In the genomic region with DNA sequence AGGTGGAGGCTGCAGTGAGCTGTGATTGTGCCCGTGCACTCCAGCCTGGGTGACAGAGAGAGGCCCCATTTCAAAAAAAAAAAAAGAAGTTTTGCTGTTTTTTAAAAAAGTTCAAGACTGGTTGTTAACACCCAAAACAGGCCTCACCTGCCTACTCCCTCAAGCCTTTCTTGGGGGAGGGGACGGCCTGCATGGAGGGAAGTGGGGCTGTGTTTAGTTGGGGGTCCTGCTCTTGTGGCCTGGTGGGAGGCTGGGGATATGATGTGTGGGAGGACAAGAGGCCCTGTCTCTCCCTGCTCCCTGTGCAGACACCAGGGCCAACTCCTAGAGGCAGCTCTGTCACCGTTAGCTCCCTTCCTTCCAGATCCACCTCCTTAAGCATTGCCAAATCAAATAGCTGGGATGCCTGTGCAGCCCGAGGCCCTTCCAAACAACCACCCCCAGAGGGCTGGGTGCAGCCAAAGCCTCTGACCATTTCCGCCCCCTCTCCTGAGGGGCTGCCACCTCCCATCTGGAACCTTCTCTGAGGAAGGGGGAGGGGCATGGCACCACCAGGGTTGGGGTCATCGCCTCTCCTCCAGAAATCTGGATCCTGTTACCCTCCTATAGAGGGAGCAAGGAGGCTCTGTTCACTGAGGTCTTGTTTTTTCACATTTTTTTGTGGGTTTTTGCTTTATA, we compare ENCODE assay signal across 8 cellular contexts. TPM values are rescaled to one million over a fixed set of nuclear protein-coding genes. Genes with fewer than 3 reads are reported as not detected.
A peak's percentile ranks its signal among the peaks of the same experiment; 100 is the strongest.
DNase-seq lines count a peak whose midpoint lies in the region; ATAC-seq and TF ChIP-seq lines count a peak whose summit lies in the region.
"Had no signal": no experiment of that assay in that cellular context is flagged by ENCODE, and none has a peak within 500 bp of the region (broad histone marks: within the 10 kb centered on the region; RNA-seq: fewer than 3 reads in every experiment).

No MANE protein-coding gene starts in this region.

- H3K4me1 Mint-ChIP-seq in mesothelial cell of epicardium (peaks cover 43% of the 10 kb centered on the region), natural killer cell (peaks cover 0 to 5% of the 10 kb centered on the region in 2 donors)
- peaks cover 11% of the 10 kb centered on the region for H3K4me1 Mint-ChIP-seq in activated naive CD4-positive, alpha-beta T cell treated with anti-CD3 and anti-CD28 coated beads, Interleukin-2, amount 10 ng/mL, durations not matched to agents 7 days and 5 days

- H3K4me1 ChIP-seq in PC-3 (ENCODE audit: insufficient read depth, low read length) (peaks cover 41% of the 10 kb centered on the region), esophagus (ENCODE audit: control insufficient read depth in 2 of 2, insufficient read depth in 2 of 2, low read length in 1 of 2) (peaks cover 9 to 22% of the 10 kb centered on the region in 2 donors), aorta (ENCODE audit: control insufficient read depth in 1 of 2, insufficient read depth in 2 of 2, low read length in 2 of 2) (peaks cover 2 to 5% of the 10 kb centered on the region in 2 donors)

- TF ChIP-seq CTCF in PC-3 (conservative IDR thresholded peaks at IDR 0.05; ENCODE audit: low read depth, low read length) (peak; percentile 15; the same call in 1 of the 2 replicates), mesothelial cell of epicardium (IDR thresholded peaks at IDR 0.05; ENCODE audit: unreplicated experiment) (no peak), natural killer cell (IDR thresholded peaks at IDR 0.05) (no peak)

- H3K9me3 Mint-ChIP-seq in mesothelial cell of epicardium (no peaks in the 10 kb centered on the region), natural killer cell (no peaks in the 10 kb centered on the region)
- no peaks in the 10 kb centered on the region for H3K9me3 Mint-ChIP-seq in activated naive CD4-positive, alpha-beta T cell treated with anti-CD3 and anti-CD28 coated beads, Interleukin-2, amount 10 ng/mL, durations not matched to agents 7 days and 5 days

- H3K4me3 Mint-ChIP-seq in mesothelial cell of epicardium = no peak overlapping the region
- H3K4me3 Mint-ChIP-seq in activated naive CD4-positive, alpha-beta T cell treated with anti-CD3 and anti-CD28 coated beads, Interleukin-2, amount 10 ng/mL, durations not matched to agents 7 days and 5 days = no peak overlapping the region
- H3K4me3 Mint-ChIP-seq in natural killer cell = no peak overlapping the region

- DNase-seq in PC-3 (peak; percentile 20), mesothelial cell of epicardium (ENCODE audit: low spot score in 2 of 2, unreplicated experiment in 2 of 2) (peak in 1 of 2 experiments; percentile 49), aorta (peak; percentile 77 to 81), NCI-H2029 treated with DMSO at 0.1 percent for 48 hours (lab: John Stamatoyannopoulos, UW) (no peak), natural killer cell (no peak)
- DNase-seq in activated naive CD4-positive, alpha-beta T cell treated with anti-CD3 and anti-CD28 coated beads, Interleukin-2, amount 10 ng/mL, durations not matched to agents 7 days and 5 days = no peak

- WGBS in esophagus, 2 donors = 54 to 63% methylated on average over 6 of the region's 6 CpGs
- 22 to 28% methylated on average over 6 of the region's 6 CpGs for WGBS in aorta, 2 donors

- H3K4me3 ChIP-seq in PC-3 (ENCODE audit: low read length) (no peak overlapping the region), esophagus (ENCODE audit: low read depth in 1 of 2, low read length in 2 of 2) (no peak overlapping the region), aorta (ENCODE audit: low read length in 2 of 2) (no peak overlapping the region)

- H2AFZ ChIP-seq in PC-3 (ENCODE audit: low read length) = no peak overlapping the region

- H3K9me2 ChIP-seq in PC-3 (replicated peaks; ENCODE audit: low read length) = no peaks in the 10 kb centered on the region

- H3K27ac Mint-ChIP-seq in mesothelial cell of epicardium (peak overlapping the region; percentile 95), natural killer cell (no peak overlapping the region)
- H3K27ac Mint-ChIP-seq in activated naive CD4-positive, alpha-beta T cell treated with anti-CD3 and anti-CD28 coated beads, Interleukin-2, amount 10 ng/mL, durations not matched to agents 7 days and 5 days = no peak overlapping the region

- intact Hi-C loops in PC-3 (cut with micrococcal nuclease) = loop anchor here (5.0 kb wide), 2 partner anchors 57 to 77 kb away; no protein-coding TSS in a partner anchor
- intact Hi-C loops in aorta (cut with DNase I) = loop anchor here in 1 of 2 donors (2.0 kb wide), 1 partner anchor 41 kb away; a partner anchor contains a TSS
- intact Hi-C loops in natural killer cell (cut with micrococcal nuclease) = no loop called here

- POLR2A ChIA-PET in PC-3 (lab: Charles Lee; ENCODE audit: unreplicated experiment) = interaction anchor here (0.6 kb wide), 1 partner anchor 270 kb away, joined by 4 read pairs; no protein-coding TSS in a partner anchor

- H4K20me1 ChIP-seq in PC-3 (ENCODE audit: low read length) = no peaks in the 10 kb centered on the region

- CTCF ChIA-PET in PC-3 (lab: Charles Lee) = no interaction called here
- CTCF ChIA-PET in activated naive CD4-positive, alpha-beta T cell treated with anti-CD3 and anti-CD28 coated beads, Interleukin-2, amount 10 ng/mL, durations not matched to agents 7 days and 5 days (lab: Charles Lee) = interaction anchor here (1.9 to 7.4 kb wide), 2 partner anchors 10 to 13 kb away, joined by 5 to 76 read pairs; no protein-coding TSS in a partner anchor

- no peak overlapping the region for H3K4me2 ChIP-seq in PC-3 (ENCODE audit: low read length)

- H3K27me3 ChIP-seq in PC-3 (ENCODE audit: low read length) (no peaks in the 10 kb centered on the region), esophagus (ENCODE audit: control insufficient read depth in 1 of 2, insufficient read depth in 2 of 2, low read length in 2 of 2) (no peaks in the 10 kb centered on the region), aorta (ENCODE audit: control insufficient read depth in 1 of 2, insufficient read depth in 2 of 2, low read length in 1 of 2) (no peaks in the 10 kb centered on the region)

- H3K36me3 ChIP-seq in PC-3 (ENCODE audit: low read depth, low read length) = no peaks in the 10 kb centered on the region; the same call in 1 of the 2 replicates
- H3K36me3 ChIP-seq in esophagus (ENCODE audit: control insufficient read depth in 2 of 2, insufficient read depth in 2 of 2, low read length in 1 of 2) = no peaks in the 10 kb centered on the region
- no peaks in the 10 kb centered on the region for H3K36me3 ChIP-seq in aorta (ENCODE audit: control insufficient read depth in 1 of 2, insufficient read depth in 2 of 2, low read length in 1 of 2)

- peaks cover 15% of the 10 kb centered on the region; the same call in 1 of the 2 replicates for H3K79me2 ChIP-seq in PC-3 (ENCODE audit: low read length)

- peak; percentile 3 for ATAC-seq in PC-3
- peak; percentile 43 for ATAC-seq in aorta (ENCODE audit: low FRiP score)
- no peak for ATAC-seq in natural killer cell

- no peaks in the 10 kb centered on the region for H3K36me3 Mint-ChIP-seq in mesothelial cell of epicardium
- no peaks in the 10 kb centered on the region for H3K36me3 Mint-ChIP-seq in activated naive CD4-positive, alpha-beta T cell treated with anti-CD3 and anti-CD28 coated beads, Interleukin-2, amount 10 ng/mL, durations not matched to agents 7 days and 5 days
- H3K36me3 Mint-ChIP-seq in natural killer cell = no peaks in the 10 kb centered on the region

- BruUV-seq in PC-3 (replicated peaks; lab: Mats Ljungman, UMichigan) = no TSS peak

- H3K27ac ChIP-seq in PC-3 (ENCODE audit: low read length) (no peak overlapping the region), esophagus (ENCODE audit: low read depth in 2 of 2, low read length in 1 of 2) (peak overlapping the region; percentile 69 to 75), aorta (ENCODE audit: low read depth in 1 of 2, low read length in 2 of 2) (peak overlapping the region in 1 of 2 donors; percentile 65)

- no peak overlapping the region for H3K9ac ChIP-seq in PC-3 (ENCODE audit: low read length)

- H3K9me3 ChIP-seq in PC-3 (ENCODE audit: low read length) = no peaks in the 10 kb centered on the region
- no peaks in the 10 kb centered on the region for H3K9me3 ChIP-seq in esophagus (ENCODE audit: control insufficient read depth in 2 of 2, insufficient read depth in 1 of 2, low read depth in 1 of 2, low read length in 1 of 2)
- H3K9me3 ChIP-seq in aorta (ENCODE audit: control insufficient read depth, low read length) = no peaks in the 10 kb centered on the region

- no peaks in the 10 kb centered on the region for H3K27me3 Mint-ChIP-seq in mesothelial cell of epicardium (ENCODE audit: low read depth)
- no peaks in the 10 kb centered on the region for H3K27me3 Mint-ChIP-seq in activated naive CD4-positive, alpha-beta T cell treated with anti-CD3 and anti-CD28 coated beads, Interleukin-2, amount 10 ng/mL, durations not matched to agents 7 days and 5 days
- H3K27me3 Mint-ChIP-seq in natural killer cell (ENCODE audit: low read depth in 2 of 2) = no peaks in the 10 kb centered on the region

- no peaks in the 10 kb centered on the region for H3F3A ChIP-seq in PC-3 (ENCODE audit: low read length, unreplicated experiment)

RNA-seq across cellular contexts. Expression of a gene that starts 32.9 kb away (rescaled TPM):
- total RNA-seq in PC-3 (2014; rRNA removed) (1.7 and 1.8 TPM in 2 replicates), mesothelial cell of epicardium (0.20 to 0.24 TPM (median 0.20 TPM) in 3 replicates), aorta (under 1 TPM; 0.39 to 0.78 TPM), natural killer cell (not detected)
- polyA plus RNA-seq in esophagus (under 1 TPM; 0.43 to 0.46 TPM), aorta (1 to 10 TPM; 1.4 to 3.1 TPM)
- total RNA-seq: SK-MEL-5 had no signal

RNA-seq across cellular contexts. Expression of a gene that starts 40.9 kb away (rescaled TPM):
- total RNA-seq in PC-3 (2014; rRNA removed) (18.5 and 32.3 TPM in 2 replicates), mesothelial cell of epicardium (9.1 to 9.4 TPM (median 9.4 TPM) in 3 replicates), aorta (10 to 100 TPM; 15.1 to 15.8 TPM), natural killer cell (1 to 10 TPM in 1 of 3 donors, under 1 TPM in 2; 0.70 to 1.1 (median 0.75) TPM)
- polyA plus RNA-seq in esophagus (1 to 10 TPM; 5.8 to 6.7 TPM), aorta (10 to 100 TPM; 10.1 to 18.9 TPM)

RNA-seq across cellular contexts. Expression of a gene that starts 41.4 kb away (rescaled TPM):
- total RNA-seq in PC-3 (2014; rRNA removed) (65.5 and 78.2 TPM in 2 replicates), mesothelial cell of epicardium (82.5 to 88.1 TPM (median 84.9 TPM) in 3 replicates), aorta (10 to 100 TPM; 34.3 to 63.8 TPM), natural killer cell (10 to 100 TPM; 53.8 to 68.4 (median 61.7) TPM)
- polyA plus RNA-seq in esophagus (10 to 100 TPM; 37.8 to 45.1 TPM), aorta (10 to 100 TPM; 16.2 to 73.4 TPM)

RNA-seq across cellular contexts. Expression of a gene that starts 44.5 kb away (rescaled TPM):
- 0.15 TPM in 1 of 2 replicates, not detected in the other for total RNA-seq in PC-3 (2014; rRNA removed)
- 1 to 10 TPM in 1 of 2 donors, under 1 TPM in 1; 0.78 to 1.4 TPM for polyA plus RNA-seq in esophagus
- 0.31 to 0.50 TPM (median 0.40 TPM) in 3 replicates for total RNA-seq in mesothelial cell of epicardium
- 1 to 10 TPM; 1.9 to 4.6 TPM for total RNA-seq in aorta
- 1 to 10 TPM; 3.9 to 4.0 TPM for polyA plus RNA-seq in aorta
- total RNA-seq in natural killer cell = not detected

RNA-seq across cellular contexts. Expression of a gene that starts 49.9 kb away (rescaled TPM):
- not detected in 2 replicates for total RNA-seq in PC-3 (2014; rRNA removed)
- polyA plus RNA-seq in esophagus = under 1 TPM in 1 of 2 donors, not detected in 1; 0.10 TPM
- total RNA-seq in mesothelial cell of epicardium = not detected in 3 replicates
- under 1 TPM; 0.29 to 0.42 TPM for total RNA-seq in aorta
- polyA plus RNA-seq in aorta = under 1 TPM in 1 of 2 donors, not detected in 1; 0.54 TPM
- under 1 TPM in 1 of 3 donors, not detected in 2; 0.32 TPM for total RNA-seq in natural killer cell
- total RNA-seq: SK-MEL-5 had no signal

Comparison
In these comparisons a context has a peak if more than half of its experiments do, and no peak if none do; other contexts are left out.
1. ATAC-seq: peak in PC-3 (single experiment) and aorta (single experiment); none in natural killer cell (0 of 3).
2. DNase-seq: peak in PC-3 (single experiment) and aorta (2 of 2); none in NCI-H2029 treated with DMSO at 0.1 percent for 48 hours (single experiment), activated naive CD4-positive, alpha-beta T cell treated with anti-CD3 and anti-CD28 coated beads, Interleukin-2, amount 10 ng/mL, durations not matched to agents 7 days and 5 days (single experiment) and natural killer cell (single experiment).